Comparison of ENCODE assay signal across 1 cellular context in the genomic region with DNA sequence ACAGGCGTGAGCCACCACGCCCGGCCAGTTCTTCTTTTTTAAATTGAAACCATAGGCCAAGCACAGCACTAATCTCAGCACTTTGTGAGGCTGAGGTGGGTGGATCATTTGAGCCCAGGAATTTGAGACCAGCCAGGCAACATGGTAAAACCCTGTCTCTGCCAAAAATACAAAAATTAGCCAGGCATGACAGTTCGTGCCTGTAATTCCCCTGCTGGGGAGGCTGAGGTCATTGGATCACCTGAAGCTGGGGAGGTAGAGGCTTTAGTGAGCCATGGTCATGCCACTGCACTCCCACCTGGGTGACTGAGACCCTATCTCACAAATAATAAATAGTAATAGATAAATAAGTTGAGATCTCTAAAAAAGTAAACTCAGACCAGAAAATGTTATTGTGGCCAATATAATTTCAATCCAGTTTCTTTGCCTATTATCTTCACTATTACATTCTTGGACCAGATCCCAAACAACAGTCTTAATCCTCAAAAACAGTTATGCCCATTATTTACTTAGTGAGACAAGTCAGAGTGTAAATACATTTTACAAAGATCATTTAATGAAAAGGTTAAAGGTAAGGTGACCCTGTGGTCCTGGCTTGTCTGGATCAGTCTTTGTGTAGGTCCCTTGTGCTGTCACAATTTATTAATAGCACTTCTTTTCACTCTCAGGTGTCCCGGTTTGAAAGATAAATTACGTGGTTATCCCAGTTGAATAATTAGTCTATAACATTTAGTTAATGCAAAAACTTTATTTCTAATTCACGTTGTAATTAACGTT.
A peak's percentile ranks its signal among the peaks of the same experiment; 100 is the strongest.
TF ChIP-seq lines count a peak whose summit lies in the region.

No MANE protein-coding gene starts in this region.

TF ChIP-seq in HepG2, 621 proteins besides CTCF, POLR2A, EP300 and RAD21:
- no peak for TF ChIP-seq HHEX (CRISPR knock-in tag; IDR thresholded peaks at IDR 0.05)
- TF ChIP-seq NR2F6 (IDR thresholded peaks at IDR 0.05) = peak; percentile 57; the same call in 1 of the 2 replicates
- TF ChIP-seq NR2F6 (CRISPR knock-in tag; IDR thresholded peaks at IDR 0.05) = no peak
- TF ChIP-seq KMT2A (CRISPR knock-in tag; IDR thresholded peaks at IDR 0.05) = no peak
- no peak for TF ChIP-seq SOX13 (IDR thresholded peaks at IDR 0.05)
- peak in 1 of 2 experiments; percentile 20; a peak in 1 of 4 replicates for TF ChIP-seq SOX13 (CRISPR knock-in tag; conservative IDR thresholded peaks at IDR 0.05 in 1 of 2, IDR thresholded peaks at IDR 0.05 in 1 of 2)
- TF ChIP-seq NR2F2 (IDR thresholded peaks at IDR 0.05; ENCODE audit: borderline replicate concordance, low read depth) = peak; percentile 62; the same call in 1 of the 2 replicates
TF ChIP-seq in HepG2: peak in this region for 3.
